Comparison of ENCODE assay signal across 14 cellular contexts in the genomic region with DNA sequence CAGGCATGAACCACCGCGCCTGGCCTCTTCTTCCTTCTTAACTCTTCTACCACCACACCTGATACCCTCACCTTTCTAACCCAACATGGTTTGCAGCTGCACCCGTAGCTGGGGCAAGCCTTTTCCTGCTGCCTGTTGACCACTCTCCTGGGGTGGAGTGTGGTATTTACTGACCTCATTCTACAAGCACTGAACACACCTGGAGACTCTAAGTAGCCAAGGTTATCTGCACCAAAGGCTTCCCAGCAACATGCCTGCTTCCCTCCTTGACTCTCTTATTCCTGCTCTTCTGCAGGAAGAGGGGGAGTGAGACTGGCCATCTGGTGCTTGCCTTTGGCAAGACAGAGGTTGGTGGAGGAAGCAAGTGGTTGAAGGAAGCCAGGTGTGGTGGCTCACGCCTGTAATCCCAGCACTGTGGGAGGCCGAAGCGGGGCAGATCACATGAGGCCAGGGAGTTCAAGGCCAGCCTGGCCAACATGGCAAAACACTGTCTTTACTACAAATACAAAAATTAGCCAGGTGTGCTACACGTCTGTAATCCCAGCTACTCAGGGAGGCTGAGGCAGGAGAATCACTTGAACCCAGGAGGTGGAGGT. TPM values are rescaled to one million over a fixed set of nuclear protein-coding genes. Genes with fewer than 3 reads are reported as not detected.
DNase-seq lines count a peak whose midpoint lies in the region; ATAC-seq and TF ChIP-seq lines count a peak whose summit lies in the region.
"Had no signal": no experiment of that assay in that cellular context is flagged by ENCODE, and none has a peak within 500 bp of the region (broad histone marks: within the 10 kb centered on the region; RNA-seq: fewer than 3 reads in every experiment).

No MANE protein-coding gene starts in this region.

- WGBS in heart right ventricle, 2 donors, result 92 to 94% methylated on average over 7 of the region's 7 CpGs

- POLR2A ChIA-PET in CD4-positive, alpha-beta memory T cell (lab: Charles Lee; ENCODE audit: partially characterized antibody), result no interaction called here
- POLR2A ChIA-PET in CD8-positive, alpha-beta memory T cell (lab: Charles Lee), result no interaction called here

- intact Hi-C loops in CD4-positive, alpha-beta memory T cell (cut with micrococcal nuclease), result no loop called here
- intact Hi-C loops in heart right ventricle (cut with DNase I), result no loop called here

- H3K4me3 Mint-ChIP-seq in CD4-positive, alpha-beta memory T cell, result peak overlapping the region in 1 of 8 donors; percentile 15
- no peak overlapping the region for H3K4me3 Mint-ChIP-seq in progenitor cell of endocrine pancreas (ENCODE audit: low read depth)
- peak overlapping the region in 1 of 7 donors; percentile 26 for H3K4me3 Mint-ChIP-seq in CD8-positive, alpha-beta memory T cell
- H3K4me3 Mint-ChIP-seq: activated naive CD8-positive, alpha-beta T cell treated with anti-CD3 and anti-CD28 coated beads for 36 hours; neural crest cell had no signal

- no peak for DNase-seq in CD4-positive, alpha-beta memory T cell
- DNase-seq in HT-29 (ENCODE audit: low spot score) (peak; percentile 9), heart right ventricle (no peak), progenitor cell of endocrine pancreas (ENCODE audit: low spot score, unreplicated experiment) (no peak), NCI-H345 (lab: John Stamatoyannopoulos, UW) (no peak), iPS-NIHi11 (ENCODE audit: low spot score) (no peak)
- no peak for DNase-seq in CD8-positive, alpha-beta memory T cell
- DNase-seq: activated CD8-positive, alpha-beta memory T cell treated with anti-CD3 and anti-CD28 coated beads, Interleukin-2, amount 50 U/mL, for 4 hours; activated naive CD8-positive, alpha-beta T cell treated with anti-CD3 and anti-CD28 coated beads for 36 hours; AML-193; MM.1S; small intestine had no signal

- no peaks in the 10 kb centered on the region for H3K9me3 Mint-ChIP-seq in CD4-positive, alpha-beta memory T cell
- H3K9me3 Mint-ChIP-seq in progenitor cell of endocrine pancreas (ENCODE audit: low read depth), result no peaks in the 10 kb centered on the region
- no peaks in the 10 kb centered on the region for H3K9me3 Mint-ChIP-seq in CD8-positive, alpha-beta memory T cell
- H3K9me3 Mint-ChIP-seq: activated naive CD8-positive, alpha-beta T cell treated with anti-CD3 and anti-CD28 coated beads for 36 hours; neural crest cell had no signal

- H3K27ac Mint-ChIP-seq in CD4-positive, alpha-beta memory T cell, result peak overlapping the region in 5 of 7 donors; percentile 52 to 84 (median 69)
- H3K27ac Mint-ChIP-seq in progenitor cell of endocrine pancreas, result peak overlapping the region; percentile 76
- H3K27ac Mint-ChIP-seq in CD8-positive, alpha-beta memory T cell, result peak overlapping the region in 3 of 8 donors; percentile 8 to 81 (median 57)

- no peaks in the 10 kb centered on the region for H3K4me1 ChIP-seq in CD4-positive, alpha-beta memory T cell (ENCODE audit: insufficient read depth, low read length)
- peaks cover 3 to 52% (median 34%) of the 10 kb centered on the region in 9 donors for H3K4me1 ChIP-seq in heart right ventricle
- H3K4me1 ChIP-seq in CD8-positive, alpha-beta memory T cell (ENCODE audit: insufficient read depth, low read length), result no peaks in the 10 kb centered on the region

- no peaks in the 10 kb centered on the region for H3K9me3 ChIP-seq in CD4-positive, alpha-beta memory T cell (ENCODE audit: control insufficient read depth in 1 of 2, low read length in 2 of 2)
- no peaks in the 10 kb centered on the region for H3K9me3 ChIP-seq in heart right ventricle
- H3K9me3 ChIP-seq in CD8-positive, alpha-beta memory T cell (ENCODE audit: low read length), result no peaks in the 10 kb centered on the region

- H3K36me3 ChIP-seq in CD4-positive, alpha-beta memory T cell (ENCODE audit: insufficient read depth, low read length), result peaks cover 27% of the 10 kb centered on the region
- H3K36me3 ChIP-seq in heart right ventricle, result peaks cover 4 to 76% (median 24%) of the 10 kb centered on the region in 9 donors
- peaks cover 14% of the 10 kb centered on the region for H3K36me3 ChIP-seq in CD8-positive, alpha-beta memory T cell (ENCODE audit: insufficient read depth, low read length)

- no peak for TF ChIP-seq CTCF in heart right ventricle (IDR thresholded peaks at IDR 0.05)
- TF ChIP-seq CTCF in progenitor cell of endocrine pancreas (IDR thresholded peaks at IDR 0.05; ENCODE audit: unreplicated experiment), result no peak

- no peaks in the 10 kb centered on the region for H3K27me3 ChIP-seq in CD4-positive, alpha-beta memory T cell (ENCODE audit: insufficient read depth, low read length)
- H3K27me3 ChIP-seq in heart right ventricle, result no peaks in the 10 kb centered on the region
- H3K27me3 ChIP-seq in CD8-positive, alpha-beta memory T cell (ENCODE audit: insufficient read depth, low read length, poor library complexity, severe bottlenecking), result no peaks in the 10 kb centered on the region

- H3K27ac ChIP-seq in CD4-positive, alpha-beta memory T cell (ENCODE audit: low read depth, low read length), result no peak overlapping the region
- H3K27ac ChIP-seq in heart right ventricle, result peak overlapping the region in 8 of 10 donors; percentile 0 to 73 (median 48)
- H3K27ac ChIP-seq in CD8-positive, alpha-beta memory T cell (ENCODE audit: low read depth, low read length), result no peak overlapping the region

- peaks cover 13 to 27% (median 17%) of the 10 kb centered on the region in 4 donors for H3K4me1 Mint-ChIP-seq in CD4-positive, alpha-beta memory T cell
- peaks cover 9% of the 10 kb centered on the region for H3K4me1 Mint-ChIP-seq in progenitor cell of endocrine pancreas (ENCODE audit: low read depth)
- peaks cover 24 to 42% (median 31%) of the 10 kb centered on the region in 3 donors for H3K4me1 Mint-ChIP-seq in CD8-positive, alpha-beta memory T cell
- H3K4me1 Mint-ChIP-seq: neural crest cell had no signal

- H3K36me3 Mint-ChIP-seq in CD4-positive, alpha-beta memory T cell, result peaks cover 7 to 41% of the 10 kb centered on the region in 2 donors
- peaks cover 5% of the 10 kb centered on the region for H3K36me3 Mint-ChIP-seq in progenitor cell of endocrine pancreas (ENCODE audit: insufficient read depth)
- peaks cover 0 to 61% (median 4%) of the 10 kb centered on the region in 3 donors for H3K36me3 Mint-ChIP-seq in CD8-positive, alpha-beta memory T cell

- H3K27me3 Mint-ChIP-seq in CD4-positive, alpha-beta memory T cell, result no peaks in the 10 kb centered on the region
- no peaks in the 10 kb centered on the region for H3K27me3 Mint-ChIP-seq in progenitor cell of endocrine pancreas
- no peaks in the 10 kb centered on the region for H3K27me3 Mint-ChIP-seq in CD8-positive, alpha-beta memory T cell
- H3K27me3 Mint-ChIP-seq: activated naive CD8-positive, alpha-beta T cell treated with anti-CD3 and anti-CD28 coated beads for 36 hours had no signal

- no peak overlapping the region for H3K4me3 ChIP-seq in CD4-positive, alpha-beta memory T cell (ENCODE audit: low read length in 2 of 2)
- H3K4me3 ChIP-seq in heart right ventricle, result no peak overlapping the region
- no peak overlapping the region for H3K4me3 ChIP-seq in CD8-positive, alpha-beta memory T cell (ENCODE audit: low read length)

- CTCF ChIA-PET in CD4-positive, alpha-beta memory T cell (lab: Charles Lee; ENCODE audit: partially characterized antibody), result interaction anchor here (0.7 kb wide), 1 partner anchor 93 kb away, joined by 3 read pairs; no protein-coding TSS in a partner anchor
- CTCF ChIA-PET in CD8-positive, alpha-beta memory T cell (lab: Charles Lee), result interaction anchor here (0.9 kb wide), 1 partner anchor 14 kb away, joined by 3 read pairs; no protein-coding TSS in a partner anchor

- ATAC-seq in heart right ventricle, result peak in 2 of 8 donors; percentile 9 to 25

RNA-seq across cellular contexts. Expression of a gene that starts 10.1 kb away (rescaled TPM):
- 10 to 100 TPM; 54.9 to 60.0 TPM for total RNA-seq in CD4-positive, alpha-beta memory T cell
- 10 to 100 TPM; 69.9 to 72.3 TPM for polyA plus RNA-seq in CD4-positive, alpha-beta memory T cell
- total RNA-seq in HT-29 (2014; rRNA removed; shearing (Covaris generic)), result 65.8 and 66.2 TPM in 2 replicates
- total RNA-seq in heart right ventricle (100 to 1,000 TPM in 8 of 10 donors, 10 to 100 TPM in 2; 90.1 to 138 (median 110) TPM), progenitor cell of endocrine pancreas (87.2 and 104 TPM in 2 replicates)
- 100 to 1,000 TPM; 102 to 113 TPM for polyA plus RNA-seq in heart right ventricle
- total RNA-seq in CD8-positive, alpha-beta memory T cell, result 10 to 100 TPM; 79.6 to 80.4 TPM
- 76.4 TPM for polyA plus RNA-seq in CD8-positive, alpha-beta memory T cell

RNA-seq across cellular contexts. Expression of a gene that starts 11.3 kb away (rescaled TPM):
- 10 to 100 TPM; 20.5 to 22.0 TPM for total RNA-seq in CD4-positive, alpha-beta memory T cell
- polyA plus RNA-seq in CD4-positive, alpha-beta memory T cell, result 10 to 100 TPM in 1 of 2 donors, 1 to 10 TPM in 1; 2.0 to 12.6 TPM
- total RNA-seq in HT-29 (2014; rRNA removed; shearing (Covaris generic)), result 1.8 and 2.0 TPM in 2 replicates
- 10 to 100 TPM in 1 of 10 donors, 1 to 10 TPM in 9; 5.7 to 10.1 (median 7.5) TPM for total RNA-seq in heart right ventricle
- polyA plus RNA-seq in heart right ventricle, result 1 to 10 TPM; 3.3 to 4.9 TPM
- total RNA-seq in progenitor cell of endocrine pancreas, result 23.0 and 25.8 TPM in 2 replicates
- 1 to 10 TPM; 7.5 to 8.3 TPM for total RNA-seq in CD8-positive, alpha-beta memory T cell
- 8.3 TPM for polyA plus RNA-seq in CD8-positive, alpha-beta memory T cell

RNA-seq across cellular contexts. Expression of a gene that starts 41.1 kb away (rescaled TPM):
- total RNA-seq in CD4-positive, alpha-beta memory T cell, result 1 to 10 TPM in 1 of 2 experiments, under 1 TPM in 1; 0.89 to 1.6 TPM
- under 1 TPM; 0.41 to 0.42 TPM for polyA plus RNA-seq in CD4-positive, alpha-beta memory T cell
- 4.5 and 11.7 TPM in 2 replicates for total RNA-seq in HT-29 (2014; rRNA removed; shearing (Covaris generic))
- total RNA-seq in heart right ventricle (not detected), progenitor cell of endocrine pancreas (0.73 and 0.77 TPM in 2 replicates)
- polyA plus RNA-seq in heart right ventricle, result not detected
- total RNA-seq in CD8-positive, alpha-beta memory T cell, result under 1 TPM; 0.57 to 0.62 TPM
- polyA plus RNA-seq in CD8-positive, alpha-beta memory T cell, result 0.70 TPM
- total RNA-seq: cerebellum had no signal

Comparison
In these comparisons a context has a peak if more than half of its experiments do, and no peak if none do; other contexts are left out.
1. H3K27ac ChIP-seq: peak in heart right ventricle (8 of 10); none in CD4-positive, alpha-beta memory T cell (single experiment) and CD8-positive, alpha-beta memory T cell (single experiment).